Comparison of ENCODE assay signal across 9 cellular contexts in the genomic region with DNA sequence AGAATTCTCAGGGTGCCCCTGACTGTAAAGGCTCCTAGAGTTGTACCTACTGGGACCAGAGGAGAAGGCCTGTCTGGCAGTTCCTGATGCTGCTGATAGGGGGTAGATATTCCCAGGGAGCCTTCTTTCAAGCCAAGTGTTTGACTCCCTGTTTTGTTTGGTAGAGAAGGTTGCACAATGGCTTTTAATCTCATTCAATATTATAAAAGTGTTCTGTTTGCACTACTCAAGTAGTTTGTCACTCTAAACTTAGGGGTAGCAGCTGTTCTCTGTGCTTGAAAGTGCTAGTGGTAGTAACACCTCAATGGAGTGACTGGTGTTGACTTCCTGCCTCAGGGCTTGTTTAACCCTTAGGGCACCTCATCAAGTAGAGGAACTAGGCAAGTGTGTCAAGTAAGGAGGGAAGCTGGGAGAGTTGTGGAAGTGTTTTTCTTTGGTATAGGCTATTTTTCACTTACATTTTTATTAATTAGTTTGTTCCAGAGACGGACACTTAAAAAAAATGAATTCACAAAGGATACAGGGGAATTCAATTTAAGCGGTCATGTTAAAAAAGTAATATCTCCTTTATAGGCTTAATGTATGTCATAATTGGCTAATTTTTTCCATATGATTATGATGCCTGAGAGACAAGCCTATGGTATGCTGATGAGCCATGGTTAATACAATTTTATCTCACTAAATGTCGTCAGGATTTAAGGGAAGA. TPM values are rescaled to one million over a fixed set of nuclear protein-coding genes. Genes with fewer than 3 reads are reported as not detected.
DNase-seq lines count a peak whose midpoint lies in the region; ATAC-seq and TF ChIP-seq lines count a peak whose summit lies in the region.
"Had no signal": no experiment of that assay in that cellular context is flagged by ENCODE, and none has a peak within 500 bp of the region (broad histone marks: within the 10 kb centered on the region; RNA-seq: fewer than 3 reads in every experiment).

No MANE protein-coding gene starts in this region.

- H3K79me2 ChIP-seq in mammary epithelial cell (ENCODE audit: insufficient read depth, low read length): no peaks in the 10 kb centered on the region

- intact Hi-C loops in activated naive CD4-positive, alpha-beta T cell treated with anti-CD3 and anti-CD28 coated beads for 36 hours (cut with micrococcal nuclease): loop anchor here (2.0 to 5.0 kb wide), 2 partner anchors 33 to 73 kb away; partner anchors contain the start of gene TBCC
- intact Hi-C loops in mammary epithelial cell (cut with micrococcal nuclease): no loop called here

- TF ChIP-seq EP300 in tibial nerve (IDR thresholded peaks at IDR 0.05): no peak

- CTCF ChIA-PET in activated naive CD4-positive, alpha-beta T cell treated with anti-CD3 and anti-CD28 coated beads for 36 hours (lab: Charles Lee): interaction anchor here (0.6 to 1.6 kb wide), 3 partner anchors 11 to 93 kb away, joined by 3 to 5 read pairs (median 3); no protein-coding TSS in a partner anchor
- CTCF ChIA-PET in mammary epithelial cell (lab: Charles Lee; ENCODE audit: low non-redundant PET): no interaction called here

- peak; percentile 57; the same call in 2 of the 3 replicates for ATAC-seq in SK-N-SH treated with all-trans-retinoic acid at 6 μM for 48 hours

- H2AFZ ChIP-seq in mammary epithelial cell (ENCODE audit: low read depth, low read length): no peak overlapping the region

- peak; percentile 29 for DNase-seq in activated naive CD4-positive, alpha-beta T cell treated with anti-CD3 and anti-CD28 coated beads for 36 hours
- no peak for DNase-seq in activated naive CD4-positive, alpha-beta T cell treated with anti-CD3 and anti-CD28 coated beads, Interleukin-2, amount 50 U/mL, for 16 hours
- DNase-seq in tibial nerve (ENCODE audit: low spot score in 2 of 2) (no peak), NCI-H2171 (lab: John Stamatoyannopoulos, UW) (no peak), amygdala (lab: John Stamatoyannopoulos, UW) (no peak), mammary epithelial cell (no peak)

- 83 to 87% methylated on average over 3 of the region's 3 CpGs for WGBS in tibial nerve, 2 donors
- 100% methylated on average over 3 of the region's 3 CpGs for WGBS in mammary epithelial cell (ENCODE audit: low coverage, missing lambda C conversion rate)

- H3K27me3 ChIP-seq in iPS-20b (ENCODE audit: insufficient read depth, low read length) (no peaks in the 10 kb centered on the region), tibial nerve (no peaks in the 10 kb centered on the region), mammary epithelial cell (ENCODE audit: insufficient read depth, low read length) (no peaks in the 10 kb centered on the region)

- H3K4me3 Mint-ChIP-seq in activated naive CD4-positive, alpha-beta T cell treated with anti-CD3 and anti-CD28 coated beads for 36 hours: no peak overlapping the region

- no peaks in the 10 kb centered on the region for H4K20me1 ChIP-seq in mammary epithelial cell (ENCODE audit: insufficient read depth, low read length)

- no TSS peak for BruUV-seq in mammary epithelial cell (replicated peaks; lab: Mats Ljungman, UMichigan)

- H3K27ac ChIP-seq in iPS-20b (ENCODE audit: low read length) (no peak overlapping the region), tibial nerve (peak overlapping the region; percentile 45 to 80 (median 65)), mammary epithelial cell (ENCODE audit: insufficient read depth, low read depth, low read length) (no peak overlapping the region)
- H3K27ac ChIP-seq: VCaP had no signal

- peak in 2 of 5 experiments; percentile 7 to 19 for TF ChIP-seq CTCF in tibial nerve (IDR thresholded peaks at IDR 0.05)
- peak in 1 of 2 donors; percentile 21 for TF ChIP-seq CTCF in mammary epithelial cell (conservative IDR thresholded peaks at IDR 0.05 in 1 of 2, IDR thresholded peaks at IDR 0.05 in 1 of 2; ENCODE audit: extremely low read depth in 1 of 2, insufficient read depth in 1 of 2, low read depth in 1 of 2, low read length in 2 of 2)

- in situ Hi-C loops in mammary epithelial cell (cut with MboI; ENCODE audit: low sequenced_read_pairs in 2 of 2): no loop called here

- no peak overlapping the region for H3K4me2 ChIP-seq in mammary epithelial cell (ENCODE audit: insufficient read depth, low read depth, low read length)

- H3K36me3 Mint-ChIP-seq in activated naive CD4-positive, alpha-beta T cell treated with anti-CD3 and anti-CD28 coated beads for 36 hours (ENCODE audit: low read depth): no peaks in the 10 kb centered on the region

- TF ChIP-seq POLR2A in tibial nerve (IDR thresholded peaks at IDR 0.05): no peak

- H3K9ac ChIP-seq in iPS-20b (ENCODE audit: low read depth, low read length) (peak overlapping the region; percentile 0; the same call in 1 of the 2 replicates), mammary epithelial cell (ENCODE audit: insufficient read depth, low read length) (no peak overlapping the region)

- dilution Hi-C loops in mammary epithelial cell (cut with HindIII; ENCODE audit: low sequenced_read_pairs): loop anchor here (5.0 kb wide), 2 partner anchors 33 to 62 kb away; no protein-coding TSS in a partner anchor

- peaks cover 23% of the 10 kb centered on the region for H3K4me1 Mint-ChIP-seq in activated naive CD4-positive, alpha-beta T cell treated with anti-CD3 and anti-CD28 coated beads for 36 hours (ENCODE audit: low read depth)

- H3K27me3 Mint-ChIP-seq in activated naive CD4-positive, alpha-beta T cell treated with anti-CD3 and anti-CD28 coated beads for 36 hours (ENCODE audit: low read depth): no peaks in the 10 kb centered on the region

- H3K9me3 ChIP-seq in iPS-20b (ENCODE audit: insufficient read depth, low read depth, low read length) (no peaks in the 10 kb centered on the region), tibial nerve (no peaks in the 10 kb centered on the region), mammary epithelial cell (replicated peaks; ENCODE audit: insufficient read depth, low read length) (no peaks in the 10 kb centered on the region)

- no peaks in the 10 kb centered on the region for H3K9me3 Mint-ChIP-seq in activated naive CD4-positive, alpha-beta T cell treated with anti-CD3 and anti-CD28 coated beads for 36 hours

- H3K4me3 ChIP-seq in iPS-20b (ENCODE audit: low read length) (no peak overlapping the region), tibial nerve (peak overlapping the region in 1 of 4 donors; percentile 32), mammary epithelial cell (replicated peaks in 1 of 3; ENCODE audit: insufficient read depth in 1 of 3, low read depth in 2 of 3, low read length in 3 of 3) (no peak overlapping the region)

- peak overlapping the region; percentile 31 for H3K27ac Mint-ChIP-seq in activated naive CD4-positive, alpha-beta T cell treated with anti-CD3 and anti-CD28 coated beads for 36 hours

- H3K4me1 ChIP-seq in iPS-20b (ENCODE audit: insufficient read depth, low read length) (peaks cover 30% of the 10 kb centered on the region), tibial nerve (peaks cover 0 to 42% (median 11%) of the 10 kb centered on the region in 4 donors), mammary epithelial cell (ENCODE audit: insufficient read depth, low read length) (no peaks in the 10 kb centered on the region)

- H3K36me3 ChIP-seq in iPS-20b (ENCODE audit: insufficient read depth, low read depth, low read length): peaks cover 10% of the 10 kb centered on the region
- H3K36me3 ChIP-seq in tibial nerve: peaks cover 0 to 24% (median 4%) of the 10 kb centered on the region in 3 donors
- H3K36me3 ChIP-seq in mammary epithelial cell (ENCODE audit: insufficient read depth, low read length): no peaks in the 10 kb centered on the region

TF ChIP-seq in SK-N-SH treated with all-trans-retinoic acid at 6 μM for 48 hours, 23 proteins besides CTCF, POLR2A, EP300 and RAD21:
- TF ChIP-seq BACH2 (CRISPR knock-in tag; IDR thresholded peaks at IDR 0.05; ENCODE audit: borderline replicate concordance): no peak
- TF ChIP-seq TCF4 (CRISPR knock-in tag; IDR thresholded peaks at IDR 0.05; ENCODE audit: borderline replicate concordance): peak; percentile 84
- TF ChIP-seq ZNF70 (CRISPR knock-in tag; IDR thresholded peaks at IDR 0.05): peak; percentile 91

RNA-seq across cellular contexts. Expression of gene BICRAL, which starts 38.1 kb away (rescaled TPM):
- total RNA-seq in activated naive CD4-positive, alpha-beta T cell treated with anti-CD3 and anti-CD28 coated beads for 36 hours: 1 to 10 TPM; 7.8 to 7.9 TPM
- total RNA-seq in tibial nerve: 10 to 100 TPM; 17.1 to 25.1 (median 23.2) TPM
- 1 to 10 TPM; 7.2 to 7.9 TPM for total RNA-seq in mammary epithelial cell
- 6.6 TPM for polyA plus RNA-seq in mammary epithelial cell
- polyA minus RNA-seq in mammary epithelial cell: 9.8 TPM

RNA-seq across cellular contexts. Expression of gene RPL7L1, which starts 59.5 kb away (rescaled TPM):
- 100 to 1,000 TPM in 1 of 2 experiments, 10 to 100 TPM in 1; 99.0 to 101 TPM for total RNA-seq in activated naive CD4-positive, alpha-beta T cell treated with anti-CD3 and anti-CD28 coated beads for 36 hours
- total RNA-seq in tibial nerve: 10 to 100 TPM; 59.0 to 89.2 (median 83.7) TPM
- 100 to 1,000 TPM; 102 to 106 TPM for total RNA-seq in mammary epithelial cell
- 51.7 TPM for polyA plus RNA-seq in mammary epithelial cell
- 88.3 TPM for polyA minus RNA-seq in mammary epithelial cell

Comparison
In these comparisons a context has a peak if more than half of its experiments do, and no peak if none do; other contexts are left out.
1. H3K27ac ChIP-seq: peak in tibial nerve (4 of 4); none in iPS-20b (single experiment) and mammary epithelial cell (single experiment).